Comparison of ENCODE assay signal across 7 cellular contexts in genomic region chr20:29496767-29497166, GRCh38.
DNase-seq lines count a peak whose midpoint lies in the region; ATAC-seq and TF ChIP-seq lines count a peak whose summit lies in the region.
"Not testable (repeated sequence)": the region's sequence is repeated elsewhere in the genome, so short reads cannot be mapped to it uniquely, and the experiment has no call there.

No MANE protein-coding gene starts in this region.

- ATAC-seq in Panc1 = peak; percentile 83
- not testable (repeated sequence) for ATAC-seq in right cardiac atrium

- not testable (repeated sequence) for H3K4me1 ChIP-seq in MM.1S (ENCODE audit: low read length); Panc1 (ENCODE audit: control insufficient read depth, insufficient read depth, low read length); breast epithelium; right cardiac atrium (ENCODE audit: control insufficient read depth, insufficient read depth, low read length); skeletal muscle satellite cell (ENCODE audit: control insufficient read depth, insufficient read depth, low read length)

- POLR2A ChIA-PET in BJ (lab: Charles Lee); Panc1 (lab: Charles Lee): not testable (repeated sequence)
- POLR2A ChIA-PET in activated CD4-positive, alpha-beta memory T cell treated with anti-CD3 and anti-CD28 coated beads for 36 hours (lab: Charles Lee) = interaction anchor here (1.0 kb wide), 1 partner anchor 256 kb away, joined by 4 read pairs; no protein-coding TSS in a partner anchor

- CTCF ChIA-PET in BJ (lab: Yijun Ruan, JAX); Panc1 (lab: Charles Lee); activated CD4-positive, alpha-beta memory T cell treated with anti-CD3 and anti-CD28 coated beads for 36 hours (lab: Charles Lee): not testable (repeated sequence)

- intact Hi-C loops in Panc1 (cut with micrococcal nuclease; ENCODE audit: unreplicated experiment); activated CD4-positive, alpha-beta memory T cell treated with anti-CD3 and anti-CD28 coated beads for 36 hours (cut with micrococcal nuclease); breast epithelium (cut with DNase I; ENCODE audit: low total_unique reads); right cardiac atrium (cut with DNase I): not testable (repeated sequence)

- not testable (repeated sequence) for H3K9me3 Mint-ChIP-seq in activated CD4-positive, alpha-beta memory T cell treated with anti-CD3 and anti-CD28 coated beads for 36 hours

- H3K4me3 Mint-ChIP-seq in activated CD4-positive, alpha-beta memory T cell treated with anti-CD3 and anti-CD28 coated beads for 36 hours = not testable (repeated sequence)

- H3K27ac ChIP-seq in MM.1S (ENCODE audit: low read length); breast epithelium; right cardiac atrium (ENCODE audit: low read length): not testable (repeated sequence)
- peak overlapping the region; percentile 75 for H3K27ac ChIP-seq in Panc1 (ENCODE audit: low read length)

- TF ChIP-seq CTCF in BJ (IDR thresholded peaks at IDR 0.05; ENCODE audit: insufficient read depth, low read depth, low read length); MM.1S (IDR thresholded peaks at IDR 0.05; ENCODE audit: low read length); Panc1 (IDR thresholded peaks at IDR 0.05); breast epithelium (IDR thresholded peaks at IDR 0.05): not testable (repeated sequence)

- peak overlapping the region; percentile 39 for H3K27ac Mint-ChIP-seq in activated CD4-positive, alpha-beta memory T cell treated with anti-CD3 and anti-CD28 coated beads for 36 hours

- H3K79me2 ChIP-seq in MM.1S (ENCODE audit: low read length) = not testable (repeated sequence)

- not testable (repeated sequence) for DNase-seq in BJ (ENCODE audit: low read depth); MM.1S; Panc1 (ENCODE audit: low read depth, low spot score); activated CD4-positive, alpha-beta memory T cell treated with anti-CD3 and anti-CD28 coated beads for 36 hours; breast epithelium (ENCODE audit: low spot score in 2 of 2)
- DNase-seq in right cardiac atrium = peak in 2 of 3 donors; percentile 41 to 42

- not testable (repeated sequence) for H4K20me1 ChIP-seq in MM.1S (ENCODE audit: insufficient read depth, low read length)

- not testable (repeated sequence) for H3K36me3 ChIP-seq in BJ (ENCODE audit: control insufficient read depth, insufficient read depth, low read length); MM.1S (replicated peaks; ENCODE audit: insufficient read depth, low read length); Panc1 (ENCODE audit: control insufficient read depth, insufficient read depth, low read length); breast epithelium; skeletal muscle satellite cell (ENCODE audit: insufficient read depth, low read length)

- not testable (repeated sequence) for H3K36me3 Mint-ChIP-seq in activated CD4-positive, alpha-beta memory T cell treated with anti-CD3 and anti-CD28 coated beads for 36 hours

- peak overlapping the region; percentile 8; the same call in 1 of the 2 replicates for H3K4me3 ChIP-seq in BJ (ENCODE audit: low read depth, low read length)
- H3K4me3 ChIP-seq in MM.1S (ENCODE audit: low read length) = peak overlapping the region; percentile 45
- peak overlapping the region; percentile 59 to 78 for H3K4me3 ChIP-seq in Panc1 (ENCODE audit: low read depth in 2 of 2, low read length in 2 of 2)
- H3K4me3 ChIP-seq in breast epithelium = peak overlapping the region in 2 of 3 donors; percentile 20 to 42
- not testable (repeated sequence) for H3K4me3 ChIP-seq in right cardiac atrium (ENCODE audit: low read length)
- peak overlapping the region; percentile 52 for H3K4me3 ChIP-seq in skeletal muscle satellite cell (ENCODE audit: low read length)

- TF ChIP-seq POLR2A in breast epithelium (IDR thresholded peaks at IDR 0.05) = not testable (repeated sequence)

- not testable (repeated sequence) for H3K9me3 ChIP-seq in MM.1S (replicated peaks; ENCODE audit: insufficient read depth, low read length); Panc1 (ENCODE audit: control insufficient read depth, insufficient read depth, low read depth, low read length); right cardiac atrium (ENCODE audit: control insufficient read depth, low read length); skeletal muscle satellite cell (replicated peaks; ENCODE audit: low read length)
- peaks cover 0 to 27% of the 10 kb centered on the region in 2 donors for H3K9me3 ChIP-seq in breast epithelium

- H3K27me3 ChIP-seq in BJ (ENCODE audit: control insufficient read depth, insufficient read depth, low read length); MM.1S (replicated peaks; ENCODE audit: insufficient read depth, low read length); Panc1 (ENCODE audit: control insufficient read depth, insufficient read depth, low read length); breast epithelium; right cardiac atrium (ENCODE audit: control insufficient read depth, insufficient read depth); skeletal muscle satellite cell (ENCODE audit: control insufficient read depth, insufficient read depth, low read length): not testable (repeated sequence)

- peak overlapping the region; percentile 39; the same call in 1 of the 2 replicates for H3K4me2 ChIP-seq in MM.1S (ENCODE audit: low read depth, low read length)
- not testable (repeated sequence) for H3K4me2 ChIP-seq in skeletal muscle satellite cell (ENCODE audit: low read length)

- H2AFZ ChIP-seq in MM.1S (ENCODE audit: low read length) = 0 out of 2 replicates have a peak overlapping the region, but pooled peaks have one; percentile 38

- H3K27me3 Mint-ChIP-seq in activated CD4-positive, alpha-beta memory T cell treated with anti-CD3 and anti-CD28 coated beads for 36 hours = not testable (repeated sequence)

- not testable (repeated sequence) for H3K4me1 Mint-ChIP-seq in activated CD4-positive, alpha-beta memory T cell treated with anti-CD3 and anti-CD28 coated beads for 36 hours (ENCODE audit: low read depth)

- H3K9ac ChIP-seq in MM.1S (ENCODE audit: low read length) = peak overlapping the region; percentile 18; the same call in 1 of the 2 replicates
- not testable (repeated sequence) for H3K9ac ChIP-seq in skeletal muscle satellite cell (ENCODE audit: low read depth, low read length)

- WGBS in right cardiac atrium = 37% methylated on average over 24 of the region's 27 CpGs

- H3K9me2 ChIP-seq in MM.1S (replicated peaks; ENCODE audit: insufficient read depth, low read length) = not testable (repeated sequence)

- in situ Hi-C loops in Panc1 (cut with HindIII; ENCODE audit: low pct_unique_long_range_greater_than_20kb, low sequenced_read_pairs) = not testable (repeated sequence)

- BruUV-seq in Panc1 (replicated peaks; lab: Mats Ljungman, UMichigan) = not testable (repeated sequence)

- H3F3A ChIP-seq in MM.1S (ENCODE audit: insufficient read depth, low read length) = not testable (repeated sequence)
